In the genomic region with DNA sequence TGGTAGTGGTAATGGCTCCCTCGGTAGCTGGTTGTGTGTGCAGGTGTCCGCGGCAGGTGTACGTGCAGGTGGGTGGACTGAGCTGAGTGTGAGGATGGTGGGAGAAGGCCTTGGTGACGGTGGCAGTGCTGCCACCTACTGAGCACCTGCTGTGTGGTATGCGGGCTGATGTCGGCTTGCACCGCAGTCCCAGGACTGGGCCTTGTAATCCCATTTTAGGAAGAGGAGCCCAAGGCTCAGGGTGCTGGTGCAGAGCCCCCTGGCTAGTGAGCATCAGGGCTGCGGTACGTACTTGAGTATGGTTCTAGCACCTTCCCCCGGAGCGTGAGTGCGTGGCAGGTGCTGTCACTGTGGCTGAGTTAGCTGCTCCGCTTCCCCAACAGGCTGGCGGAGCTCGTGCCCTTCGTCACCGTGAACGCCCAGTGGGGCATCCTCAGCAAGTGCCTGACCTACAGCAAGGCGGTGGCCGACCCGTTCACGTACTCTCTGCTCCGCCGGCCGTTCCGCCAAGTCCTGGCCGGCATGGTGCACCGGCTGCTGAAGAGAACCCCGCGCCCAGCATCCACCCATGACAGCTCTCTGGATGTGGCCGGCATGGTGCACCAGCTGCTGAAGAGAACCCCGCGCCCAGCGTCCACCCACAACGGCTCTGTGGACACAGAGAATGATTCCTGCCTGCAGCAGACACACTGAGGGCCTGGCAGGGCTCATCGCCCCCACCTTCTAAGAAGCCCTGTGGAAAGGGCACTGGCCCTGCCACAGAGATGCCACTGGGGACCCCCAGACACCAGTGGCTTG, we compare ENCODE assay signal across 2 cellular contexts.
TF ChIP-seq lines count a peak whose summit lies in the region.

No MANE protein-coding gene starts in this region.

TF ChIP-seq in HepG2, 621 proteins besides CTCF, POLR2A, EP300 and RAD21:
- TF ChIP-seq XRCC5 (optimal IDR thresholded peaks at IDR 0.05; ENCODE audit: low read length), result peak; percentile 33
- TF ChIP-seq ADNP (CRISPR knock-in tag; IDR thresholded peaks at IDR 0.05), result no peak
- no peak for TF ChIP-seq ZNF331 (CRISPR knock-in tag; IDR thresholded peaks at IDR 0.05)
- TF ChIP-seq, protein P1, sequence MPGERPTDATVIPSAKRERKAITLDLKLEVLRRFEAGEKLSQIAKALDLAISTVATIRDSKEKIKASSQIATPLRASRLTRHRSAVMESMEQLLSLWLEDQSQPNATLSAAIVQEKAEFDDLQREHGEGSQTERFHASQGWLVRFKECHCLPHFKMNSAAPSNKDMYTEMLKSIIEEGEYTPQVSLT (CRISPR knock-in tag; IDR thresholded peaks at IDR 0.05; ENCODE audit: borderline replicate concordance, low read depth), result no peak
- TF ChIP-seq, protein P2, sequence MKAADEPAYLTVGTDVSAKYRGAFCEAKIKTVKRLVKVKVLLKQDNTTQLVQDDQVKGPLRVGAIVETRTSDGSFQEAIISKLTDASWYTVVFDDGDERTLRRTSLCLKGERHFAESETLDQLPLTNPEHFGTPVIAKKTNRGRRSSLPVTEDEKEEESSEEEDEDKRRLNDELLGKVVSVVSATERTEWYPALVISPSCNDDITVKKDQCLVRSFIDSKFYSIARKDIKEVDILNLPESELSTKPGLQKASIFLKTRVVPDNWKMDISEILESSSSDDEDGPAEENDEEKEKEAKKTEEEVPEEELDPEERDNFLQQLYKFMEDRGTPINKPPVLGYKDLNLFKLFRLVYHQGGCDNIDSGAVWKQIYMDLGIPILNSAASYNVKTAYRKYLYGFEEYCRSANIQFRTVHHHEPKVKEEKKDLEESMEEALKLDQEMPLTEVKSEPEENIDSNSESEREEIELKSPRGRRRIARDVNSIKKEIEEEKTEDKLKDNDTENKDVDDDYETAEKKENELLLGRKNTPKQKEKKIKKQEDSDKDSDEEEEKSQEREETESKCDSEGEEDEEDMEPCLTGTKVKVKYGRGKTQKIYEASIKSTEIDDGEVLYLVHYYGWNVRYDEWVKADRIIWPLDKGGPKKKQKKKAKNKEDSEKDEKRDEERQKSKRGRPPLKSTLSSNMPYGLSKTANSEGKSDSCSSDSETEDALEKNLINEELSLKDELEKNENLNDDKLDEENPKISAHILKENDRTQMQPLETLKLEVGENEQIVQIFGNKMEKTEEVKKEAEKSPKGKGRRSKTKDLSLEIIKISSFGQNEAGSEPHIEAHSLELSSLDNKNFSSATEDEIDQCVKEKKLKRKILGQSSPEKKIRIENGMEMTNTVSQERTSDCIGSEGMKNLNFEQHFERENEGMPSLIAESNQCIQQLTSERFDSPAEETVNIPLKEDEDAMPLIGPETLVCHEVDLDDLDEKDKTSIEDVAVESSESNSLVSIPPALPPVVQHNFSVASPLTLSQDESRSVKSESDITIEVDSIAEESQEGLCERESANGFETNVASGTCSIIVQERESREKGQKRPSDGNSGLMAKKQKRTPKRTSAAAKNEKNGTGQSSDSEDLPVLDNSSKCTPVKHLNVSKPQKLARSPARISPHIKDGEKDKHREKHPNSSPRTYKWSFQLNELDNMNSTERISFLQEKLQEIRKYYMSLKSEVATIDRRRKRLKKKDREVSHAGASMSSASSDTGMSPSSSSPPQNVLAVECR (CRISPR knock-in tag; IDR thresholded peaks at IDR 0.05; ENCODE audit: borderline replicate concordance), result no peak
- no peak for TF ChIP-seq MAX (IDR thresholded peaks at IDR 0.05)
- no peak for TF ChIP-seq CAMTA2 (CRISPR knock-in tag; IDR thresholded peaks at IDR 0.05; ENCODE audit: borderline replicate concordance)
- TF ChIP-seq TOE1 (CRISPR knock-in tag; IDR thresholded peaks at IDR 0.05), result no peak
- no peak for TF ChIP-seq TFDP2 (CRISPR knock-in tag; IDR thresholded peaks at IDR 0.05)
- no peak for TF ChIP-seq TBX3 (IDR thresholded peaks at IDR 0.05; ENCODE audit: borderline replicate concordance)
- peak; percentile 53 for TF ChIP-seq STAG1 (CRISPR knock-in tag; IDR thresholded peaks at IDR 0.05)
- TF ChIP-seq, protein P3, sequence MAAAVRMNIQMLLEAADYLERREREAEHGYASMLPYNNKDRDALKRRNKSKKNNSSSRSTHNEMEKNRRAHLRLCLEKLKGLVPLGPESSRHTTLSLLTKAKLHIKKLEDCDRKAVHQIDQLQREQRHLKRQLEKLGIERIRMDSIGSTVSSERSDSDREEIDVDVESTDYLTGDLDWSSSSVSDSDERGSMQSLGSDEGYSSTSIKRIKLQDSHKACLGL (CRISPR knock-in tag; IDR thresholded peaks at IDR 0.05), result no peak
- TF ChIP-seq TEAD3 (CRISPR knock-in tag; optimal IDR thresholded peaks at IDR 0.05; ENCODE audit: borderline replicate concordance), result peak; percentile 54
- TF ChIP-seq ZNF20 (CRISPR knock-in tag; IDR thresholded peaks at IDR 0.05), result no peak
- no peak for TF ChIP-seq ZNF329 (CRISPR knock-in tag; IDR thresholded peaks at IDR 0.05; ENCODE audit: low read depth)
- no peak for TF ChIP-seq NCOR1 (IDR thresholded peaks at IDR 0.05; ENCODE audit: borderline replicate concordance, low read length)
- TF ChIP-seq ZNF556 (CRISPR knock-in tag; IDR thresholded peaks at IDR 0.05; ENCODE audit: borderline replicate concordance), result no peak
- no peak for TF ChIP-seq GLI4 (CRISPR knock-in tag; IDR thresholded peaks at IDR 0.05; ENCODE audit: borderline replicate concordance)

TF ChIP-seq in HEK293T, 16 proteins besides CTCF, POLR2A, EP300 and RAD21:
- no peak for TF ChIP-seq FOXK2 (IDR thresholded peaks at IDR 0.05)
- no peak for TF ChIP-seq ARNT (IDR thresholded peaks at IDR 0.05)
- TF ChIP-seq SUZ12 (IDR thresholded peaks at IDR 0.05), result no peak
- no peak for TF ChIP-seq FOXM1 (IDR thresholded peaks at IDR 0.05; ENCODE audit: borderline replicate concordance)
- TF ChIP-seq ZNF384 (IDR thresholded peaks at IDR 0.05), result no peak
- TF ChIP-seq HDGF (IDR thresholded peaks at IDR 0.05; ENCODE audit: borderline replicate concordance), result no peak
- TF ChIP-seq, protein P4, sequence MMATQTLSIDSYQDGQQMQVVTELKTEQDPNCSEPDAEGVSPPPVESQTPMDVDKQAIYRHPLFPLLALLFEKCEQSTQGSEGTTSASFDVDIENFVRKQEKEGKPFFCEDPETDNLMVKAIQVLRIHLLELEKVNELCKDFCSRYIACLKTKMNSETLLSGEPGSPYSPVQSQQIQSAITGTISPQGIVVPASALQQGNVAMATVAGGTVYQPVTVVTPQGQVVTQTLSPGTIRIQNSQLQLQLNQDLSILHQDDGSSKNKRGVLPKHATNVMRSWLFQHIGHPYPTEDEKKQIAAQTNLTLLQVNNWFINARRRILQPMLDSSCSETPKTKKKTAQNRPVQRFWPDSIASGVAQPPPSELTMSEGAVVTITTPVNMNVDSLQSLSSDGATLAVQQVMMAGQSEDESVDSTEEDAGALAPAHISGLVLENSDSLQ (IDR thresholded peaks at IDR 0.05), result no peak
